In the genomic region with DNA sequence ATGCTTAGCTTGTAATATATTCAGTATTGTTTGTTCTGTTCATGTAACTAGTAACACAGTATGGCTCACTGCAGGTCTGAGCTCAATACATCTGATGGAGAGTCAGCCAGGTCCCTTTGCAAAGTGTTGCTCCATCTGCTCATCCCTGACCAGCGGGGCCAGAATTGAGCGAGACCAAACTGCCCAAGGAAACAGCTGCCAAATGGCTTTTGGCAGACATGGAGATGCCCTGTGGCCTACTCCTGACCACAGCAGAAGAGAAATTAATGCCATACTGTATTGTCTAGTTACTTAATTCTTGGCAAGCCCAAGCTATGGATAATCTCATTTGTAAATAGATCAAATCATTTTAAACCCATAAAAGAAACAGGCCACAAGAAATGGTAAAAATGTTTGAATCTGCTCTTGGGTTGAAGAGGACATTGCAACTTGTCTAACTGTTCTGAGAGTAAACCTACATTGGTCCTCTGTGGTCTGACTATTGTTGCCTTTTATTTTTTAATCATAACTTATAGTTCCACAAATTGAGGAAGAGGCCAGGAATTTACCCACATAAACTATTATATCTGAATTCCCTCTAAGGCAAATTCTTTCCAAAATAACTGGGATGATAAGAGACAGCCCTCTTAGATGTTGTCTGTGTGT, we compare ENCODE assay signal across 19 cellular contexts.
DNase-seq lines count a peak whose midpoint lies in the region; ATAC-seq and TF ChIP-seq lines count a peak whose summit lies in the region.
"Had no signal": no experiment of that assay in that cellular context is flagged by ENCODE, and none has a peak within 500 bp of the region (broad histone marks: within the 10 kb centered on the region; RNA-seq: fewer than 3 reads in every experiment).

No MANE protein-coding gene starts in this region.

- no peaks in the 10 kb centered on the region for H3K9me3 ChIP-seq in adipocyte (ENCODE audit: control insufficient read depth, low read length)
- H3K9me3 ChIP-seq in mucosa of descending colon = no peaks in the 10 kb centered on the region
- H3K9me3 ChIP-seq: esophagus muscularis mucosa, testis had no signal

- H3K4me3 ChIP-seq in adipocyte (ENCODE audit: low read length) (no peak overlapping the region), mucosa of descending colon (no peak overlapping the region)
- H3K4me3 ChIP-seq: esophagus muscularis mucosa, testis had no signal

- intact Hi-C loops in mucosa of descending colon (cut with DNase I, micrococcal nuclease) = no loop called here

- DNase-seq in EH (ENCODE audit: low read depth) (peak; percentile 6), NCI-H1092 treated with DMSO at 0.1 percent for 48 hours (lab: John Stamatoyannopoulos, UW) (peak; percentile 85), adipocyte (ENCODE audit: low read depth) (peak; percentile 18), mucosa of descending colon (peak in 1 of 3 donors; percentile 5), NCI-H1417 treated with DMSO at 0.1 percent for 48 hours (lab: John Stamatoyannopoulos, UW) (no peak)
- DNase-seq in activated CD8-positive, alpha-beta memory T cell treated with anti-CD3 and anti-CD28 coated beads, Interleukin-2, amount 50 U/mL, for 48 hours = no peak
- DNase-seq in stimulated activated CD4-positive, alpha-beta T cell treated with anti-CD3 and anti-CD28 coated beads, Interleukin-4, amount 100 ng/mL, for 1 hour = no peak
- DNase-seq: activated CD4-positive, alpha-beta T cell treated with anti-CD3 and anti-CD28 coated beads, Interleukin-2, amount 50 U/mL, for 4 hours; activated naive CD8-positive, alpha-beta T cell treated with anti-CD3 and anti-CD28 coated beads for 36 hours; activated T-cell treated with anti-CD3 and anti-CD28 coated beads, Interleukin-2, amount 50 U/mL, for 72 hours; islet precursor cell; Karpas-422; mammary epithelial cell; small intestine; stimulated activated CD4-positive, alpha-beta T cell treated with anti-CD3 and anti-CD28 coated beads, Interleukin-4, amount 100 ng/mL, for 4 hours; SW 1271; testis had no signal

- H3K4me1 ChIP-seq in adipocyte (ENCODE audit: control insufficient read depth, insufficient read depth, low read length) = peaks cover 13% of the 10 kb centered on the region
- H3K4me1 ChIP-seq in mucosa of descending colon (ENCODE audit: low read depth) = no peaks in the 10 kb centered on the region
- H3K4me1 ChIP-seq: esophagus muscularis mucosa, testis had no signal

- no peak for TF ChIP-seq CTCF in mucosa of descending colon (IDR thresholded peaks at IDR 0.05)

- no peak overlapping the region for H3K9ac ChIP-seq in adipocyte (ENCODE audit: low read length)

- peaks cover 5% of the 10 kb centered on the region for H3K27me3 ChIP-seq in adipocyte (replicated peaks; ENCODE audit: control insufficient read depth, insufficient read depth, low read length)
- H3K27me3 ChIP-seq: esophagus muscularis mucosa, testis had no signal

- peak; percentile 26 for ATAC-seq in mucosa of descending colon
- ATAC-seq: activated T-cell treated with anti-CD3 and anti-CD28 coated beads, Interleukin-2, amount 50 U/mL, for 72 hours; Panc1 had no signal

- H3K36me3 ChIP-seq in adipocyte (ENCODE audit: control insufficient read depth, insufficient read depth, low read length, severe bottlenecking) = no peaks in the 10 kb centered on the region
- H3K36me3 ChIP-seq in mucosa of descending colon (ENCODE audit: low read depth) = no peaks in the 10 kb centered on the region
- H3K36me3 ChIP-seq: esophagus muscularis mucosa had no signal

Comparison
In these comparisons a context has a peak if more than half of its experiments do, and no peak if none do; other contexts are left out.
1. DNase-seq: peak in EH (single experiment), NCI-H1092 treated with DMSO at 0.1 percent for 48 hours (single experiment) and adipocyte (single experiment); none in NCI-H1417 treated with DMSO at 0.1 percent for 48 hours (single experiment), activated CD8-positive, alpha-beta memory T cell treated with anti-CD3 and anti-CD28 coated beads, Interleukin-2, amount 50 U/mL, for 48 hours (single experiment) and stimulated activated CD4-positive, alpha-beta T cell treated with anti-CD3 and anti-CD28 coated beads, Interleukin-4, amount 100 ng/mL, for 1 hour (single experiment).